ENCODE assay signal across 10 cellular contexts in genomic region chr11:114846040-114846791, GRCh38.
DNase-seq lines count a peak whose midpoint lies in the region; ATAC-seq and TF ChIP-seq lines count a peak whose summit lies in the region.
"Had no signal": no experiment of that assay in that cellular context is flagged by ENCODE, and none has a peak within 500 bp of the region (broad histone marks: within the 10 kb centered on the region; RNA-seq: fewer than 3 reads in every experiment).

No MANE protein-coding gene starts in this region.

- no peak overlapping the region for H3K4me3 ChIP-seq in fibroblast of lung (replicated peaks in 1 of 4; ENCODE audit: control extremely low read depth in 1 of 4, insufficient read depth in 1 of 4, low read depth in 3 of 4, low read length in 4 of 4)
- H3K4me3 ChIP-seq in psoas muscle: no peak overlapping the region
- H3K4me3 ChIP-seq: thoracic aorta had no signal

- H3K79me2 ChIP-seq in fibroblast of lung (ENCODE audit: control insufficient read depth, insufficient read depth, low read length): no peaks in the 10 kb centered on the region

- H2AFZ ChIP-seq in fibroblast of lung (ENCODE audit: low read length): no peak overlapping the region

- peak; percentile 95 to 100 (median 98) for ATAC-seq in psoas muscle
- ATAC-seq in GM19467 (IDR thresholded peaks at IDR 0.05; ENCODE audit: unreplicated experiment): no peak
- ATAC-seq in foreskin keratinocyte: no peak
- ATAC-seq: activated naive CD4-positive, alpha-beta T cell treated with anti-CD3 and anti-CD28 coated beads, Interleukin-2, amount 50 U/mL, for 72 hours had no signal

- H3K27ac ChIP-seq in fibroblast of lung (ENCODE audit: insufficient read depth, low read length) (no peak overlapping the region), psoas muscle (no peak overlapping the region), foreskin keratinocyte (no peak overlapping the region)
- H3K27ac ChIP-seq: epithelial cell of prostate, thoracic aorta had no signal

- H3K4me1 ChIP-seq in fibroblast of lung (ENCODE audit: control insufficient read depth, extremely low read depth, insufficient read depth, low read length): no peaks in the 10 kb centered on the region
- peaks cover 11% of the 10 kb centered on the region for H3K4me1 ChIP-seq in psoas muscle
- no peaks in the 10 kb centered on the region for H3K4me1 ChIP-seq in foreskin keratinocyte

- no peaks in the 10 kb centered on the region for H3K27me3 ChIP-seq in fibroblast of lung (ENCODE audit: control insufficient read depth, insufficient read depth, low read length)
- H3K27me3 ChIP-seq in psoas muscle (ENCODE audit: insufficient read depth in 3 of 3, low read length in 2 of 3): no peaks in the 10 kb centered on the region
- no peaks in the 10 kb centered on the region for H3K27me3 ChIP-seq in foreskin keratinocyte

- DNase-seq in M059J (ENCODE audit: low read depth): peak; percentile 3
- DNase-seq in NCI-H524 treated with DMSO at 0.1 percent for 48 hours (lab: John Stamatoyannopoulos, UW): peak; percentile 29
- DNase-seq in fibroblast of lung (ENCODE audit: low read depth in 2 of 2): peak; percentile 8 to 49
- peak; percentile 46 to 82 for DNase-seq in psoas muscle
- DNase-seq in foreskin keratinocyte: no peak
- no peak for DNase-seq in KG1 (lab: John Stamatoyannopoulos, UW)

- TF ChIP-seq CTCF in fibroblast of lung (conservative IDR thresholded peaks at IDR 0.05 in 1 of 2, IDR thresholded peaks at IDR 0.05 in 1 of 2; ENCODE audit: low read depth in 1 of 2, low read length in 2 of 2) (no peak), psoas muscle (IDR thresholded peaks at IDR 0.05) (peak; percentile 28), foreskin keratinocyte (conservative IDR thresholded peaks at IDR 0.05) (no peak)

- WGBS in psoas muscle, 3 donors: 15 to 41% (median 18%) methylated on average over 5 of the region's 5 CpGs

- H3K4me2 ChIP-seq in fibroblast of lung (ENCODE audit: extremely low read depth, insufficient read depth, low read length): no peak overlapping the region

- no peaks in the 10 kb centered on the region for H4K20me1 ChIP-seq in fibroblast of lung (ENCODE audit: control insufficient read depth, extremely low read depth, insufficient read depth, low read length)

- intact Hi-C loops in psoas muscle (cut with DNase I): loop anchor here in 1 of 2 donors (5.0 kb wide), 1 partner anchor 74 kb away; no protein-coding TSS in a partner anchor

- no peak overlapping the region for H3K9ac ChIP-seq in fibroblast of lung (ENCODE audit: insufficient read depth, low read length)

- H3K36me3 ChIP-seq in fibroblast of lung (ENCODE audit: control insufficient read depth, insufficient read depth, low read length): no peaks in the 10 kb centered on the region
- no peaks in the 10 kb centered on the region for H3K36me3 ChIP-seq in psoas muscle (ENCODE audit: insufficient read depth in 1 of 2, low read depth in 1 of 2)
- H3K36me3 ChIP-seq: thoracic aorta had no signal

- no peaks in the 10 kb centered on the region for H3K9me3 ChIP-seq in fibroblast of lung (ENCODE audit: control insufficient read depth, insufficient read depth, low read depth, low read length)
- no peaks in the 10 kb centered on the region for H3K9me3 ChIP-seq in psoas muscle
- H3K9me3 ChIP-seq: thoracic aorta had no signal

Comparison
In these comparisons a context has a peak if more than half of its experiments do, and no peak if none do; other contexts are left out.
1. DNase-seq: peak in M059J (single experiment), NCI-H524 treated with DMSO at 0.1 percent for 48 hours (single experiment), fibroblast of lung (2 of 2) and psoas muscle (2 of 2); none in foreskin keratinocyte (0 of 2) and KG1 (single experiment).
2. ATAC-seq: peak in psoas muscle (4 of 4); none in GM19467 (single experiment) and foreskin keratinocyte (single experiment).